ENCODE assay signal across 21 cellular contexts in the genomic region with DNA sequence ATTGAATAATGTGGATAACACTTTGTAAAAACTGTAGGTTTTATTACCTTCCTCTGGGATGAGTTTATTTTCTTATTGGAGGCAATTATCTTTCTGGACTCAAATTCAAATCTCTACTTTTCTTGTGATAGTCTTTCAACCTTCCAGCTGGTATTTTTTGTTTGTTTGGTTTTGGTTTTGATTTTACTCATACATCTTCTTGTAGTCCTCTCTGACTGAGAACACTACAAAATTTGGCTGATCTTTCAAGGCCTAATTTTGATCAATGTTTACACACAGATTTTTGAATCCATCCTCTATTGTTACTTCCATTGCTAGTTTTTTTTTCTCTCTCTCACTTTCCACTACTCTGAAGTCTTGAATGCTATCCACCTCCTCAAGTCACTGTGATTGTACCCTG.
DNase-seq lines count a peak whose midpoint lies in the region; ATAC-seq and TF ChIP-seq lines count a peak whose summit lies in the region.
"Had no signal": no experiment of that assay in that cellular context is flagged by ENCODE, and none has a peak within 500 bp of the region (broad histone marks: within the 10 kb centered on the region; RNA-seq: fewer than 3 reads in every experiment).

No MANE protein-coding gene starts in this region.

- peak; percentile 22 for DNase-seq in GM12865 (ENCODE audit: low read depth)
- no peak for DNase-seq in activated T-cell treated with anti-CD3 and anti-CD28 coated beads for 4 hours
- DNase-seq in HuH-7.5 (ENCODE audit: low spot score) = no peak
- DNase-seq in putamen (ENCODE audit: low spot score) = no peak
- DNase-seq: activated CD4-positive, alpha-beta T cell treated with anti-CD3 and anti-CD28 coated beads, Interleukin-2, amount 50 U/mL, for 1 hour; activated naive CD4-positive, alpha-beta T cell treated with Interleukin-2 at 50 U/mL for 16 hours; activated T-cell treated with anti-CD3 and anti-CD28 coated beads, Interleukin-2, amount 50 U/mL, for 1 hour; aorta; left lung; NCI-H1105 treated with DMSO at 0.1 percent for 48 hours; NCI-H2171; NCI-H526 treated with DMSO at 0.1 percent for 48 hours; retina; SHP77 treated with DMSO at 0.1 percent for 48 hours had no signal

- no peak overlapping the region for H3K4me3 ChIP-seq in GM12865 (ENCODE audit: low read depth, low read length)
- H3K4me3 ChIP-seq: A549; BLaER1 treated with 17β-estradiol and CSF1 and Interleukin-3, amounts not matched to agents 10 nM and 100 nM; HAP-1; left lung had no signal

- peak; percentile 85 for ATAC-seq in GM19035 (IDR thresholded peaks at IDR 0.05; ENCODE audit: unreplicated experiment)
- ATAC-seq in GM21786 (IDR thresholded peaks at IDR 0.05; ENCODE audit: unreplicated experiment) = peak; percentile 52
- peak; percentile 79 for ATAC-seq in HG03439 (IDR thresholded peaks at IDR 0.05; ENCODE audit: unreplicated experiment)
- ATAC-seq in HG03521 (IDR thresholded peaks at IDR 0.05; ENCODE audit: unreplicated experiment) = no peak
- ATAC-seq: A549, left lung had no signal

- TF ChIP-seq CTCF in GM12865 (IDR thresholded peaks at IDR 0.05; ENCODE audit: insufficient read depth, low read depth, low read length, missing control alignments) = no peak
